18 cellular contexts compared by ENCODE assay signal in genomic region chr4:97662133-97662532, GRCh38.
DNase-seq lines count a peak whose midpoint lies in the region; ATAC-seq and TF ChIP-seq lines count a peak whose summit lies in the region.
"Had no signal": no experiment of that assay in that cellular context is flagged by ENCODE, and none has a peak within 500 bp of the region (broad histone marks: within the 10 kb centered on the region; RNA-seq: fewer than 3 reads in every experiment).

No MANE protein-coding gene starts in this region.

- TF ChIP-seq EP300 in SK-N-SH (IDR thresholded peaks at IDR 0.05; ENCODE audit: borderline replicate concordance in 1 of 2, low read depth in 1 of 2, low read length in 1 of 2), result peak in 1 of 2 experiments; percentile 66; a peak in 2 of 4 replicates

- no peak overlapping the region for H3K27ac Mint-ChIP-seq in activated T-cell treated with anti-CD3 and anti-CD28 coated beads, Interleukin-2, amount 50 U/mL, for 24 hours
- H3K27ac Mint-ChIP-seq: CD4-positive, alpha-beta memory T cell; GM23338; H9 had no signal

- 32% methylated on average over 2 of the region's 2 CpGs for WGBS in SK-N-SH (ENCODE audit: low lambda C conversion rate)

- peak overlapping the region in 1 of 2 experiments; percentile 73; a peak in 2 of 4 replicates for H3K27ac ChIP-seq in SK-N-SH (ENCODE audit: low read depth in 2 of 2, low read length in 1 of 2)
- no peak overlapping the region for H3K27ac ChIP-seq in foreskin keratinocyte
- H3K27ac ChIP-seq in effector memory CD4-positive, alpha-beta T cell (ENCODE audit: insufficient read depth, low read length, poor library complexity, severe bottlenecking), result no peak overlapping the region

- H3K4me3 ChIP-seq in SK-N-SH (ENCODE audit: low read depth in 2 of 2, low read length in 1 of 2) (no peak overlapping the region), adipocyte (ENCODE audit: low read length) (no peak overlapping the region)
- H3K4me3 ChIP-seq in effector memory CD4-positive, alpha-beta T cell (ENCODE audit: insufficient read depth, low read depth, low read length, poor library complexity, severe bottlenecking), result no peak overlapping the region
- H3K4me3 ChIP-seq: GM12878, GM23338 had no signal

- peak; percentile 23 for ATAC-seq in foreskin keratinocyte
- ATAC-seq: GM12878, GM23338, HCT116 had no signal

- no peaks in the 10 kb centered on the region for H3K9me2 ChIP-seq in SK-N-SH

- no peak overlapping the region for H2AFZ ChIP-seq in SK-N-SH (ENCODE audit: low read depth)
- H2AFZ ChIP-seq: GM23338 had no signal

- H3K36me3 ChIP-seq in SK-N-SH (replicated peaks in 1 of 2; ENCODE audit: control insufficient read depth in 1 of 2, insufficient read depth in 2 of 2, low read length in 1 of 2) (no peaks in the 10 kb centered on the region), adipocyte (ENCODE audit: control insufficient read depth, insufficient read depth, low read length, severe bottlenecking) (no peaks in the 10 kb centered on the region)
- H3K36me3 ChIP-seq in effector memory CD4-positive, alpha-beta T cell (ENCODE audit: control insufficient read depth, insufficient read depth, low read length), result no peaks in the 10 kb centered on the region

- H3K9me3 ChIP-seq in SK-N-SH (no peaks in the 10 kb centered on the region), adipocyte (ENCODE audit: control insufficient read depth, low read length) (peaks cover 2% of the 10 kb centered on the region)
- H3K9me3 ChIP-seq in effector memory CD4-positive, alpha-beta T cell (ENCODE audit: control insufficient read depth, low read length), result no peaks in the 10 kb centered on the region

- H3K4me1 ChIP-seq in SK-N-SH (ENCODE audit: control insufficient read depth in 1 of 2, insufficient read depth in 2 of 2, low read depth in 1 of 2, low read length in 1 of 2) (peaks cover 0 to 10% of the 10 kb centered on the region in 2 experiments; a peak in 1 of 4 replicates), adipocyte (ENCODE audit: control insufficient read depth, insufficient read depth, low read length) (no peaks in the 10 kb centered on the region), foreskin keratinocyte (no peaks in the 10 kb centered on the region)
- H3K4me1 ChIP-seq in effector memory CD4-positive, alpha-beta T cell (ENCODE audit: control insufficient read depth, insufficient read depth, low read length, poor library complexity, severe bottlenecking), result no peaks in the 10 kb centered on the region

- H3K9ac ChIP-seq in SK-N-SH (no peak overlapping the region), adipocyte (ENCODE audit: low read length) (no peak overlapping the region)

- TF ChIP-seq RAD21 in SK-N-SH (IDR thresholded peaks at IDR 0.05; ENCODE audit: low read length), result no peak

- H3K36me3 Mint-ChIP-seq in activated T-cell treated with anti-CD3 and anti-CD28 coated beads, Interleukin-2, amount 50 U/mL, for 24 hours (ENCODE audit: low read depth), result no peaks in the 10 kb centered on the region
- H3K36me3 Mint-ChIP-seq: CD4-positive, alpha-beta memory T cell had no signal

- H3K27me3 ChIP-seq in SK-N-SH (ENCODE audit: insufficient read depth), result no peaks in the 10 kb centered on the region
- no peaks in the 10 kb centered on the region for H3K27me3 ChIP-seq in adipocyte (replicated peaks; ENCODE audit: control insufficient read depth, insufficient read depth, low read length)
- no peaks in the 10 kb centered on the region for H3K27me3 ChIP-seq in foreskin keratinocyte
- H3K27me3 ChIP-seq in effector memory CD4-positive, alpha-beta T cell (replicated peaks; ENCODE audit: control insufficient read depth, insufficient read depth, low read length, poor library complexity, severe bottlenecking), result no peaks in the 10 kb centered on the region

- H3K79me2 ChIP-seq in SK-N-SH (ENCODE audit: insufficient read depth), result no peaks in the 10 kb centered on the region

- H3F3A ChIP-seq in SK-N-SH (replicated peaks; ENCODE audit: insufficient read depth), result no peaks in the 10 kb centered on the region

- H3K27me3 Mint-ChIP-seq in activated T-cell treated with anti-CD3 and anti-CD28 coated beads, Interleukin-2, amount 50 U/mL, for 24 hours, result no peaks in the 10 kb centered on the region
- H3K27me3 Mint-ChIP-seq: CD4-positive, alpha-beta memory T cell had no signal

- POLR2A ChIA-PET in SK-N-SH (lab: Yijun Ruan, JAX), result no interaction called here

- no peaks in the 10 kb centered on the region for H3K4me1 Mint-ChIP-seq in activated T-cell treated with anti-CD3 and anti-CD28 coated beads, Interleukin-2, amount 50 U/mL, for 24 hours (ENCODE audit: low read depth)
- H3K4me1 Mint-ChIP-seq: CD4-positive, alpha-beta memory T cell; GM23338; H9 had no signal

- TF ChIP-seq CTCF in SK-N-SH (IDR thresholded peaks at IDR 0.05), result no peak
- TF ChIP-seq CTCF in foreskin keratinocyte (conservative IDR thresholded peaks at IDR 0.05), result no peak

- H3K4me2 ChIP-seq in SK-N-SH, result no peak overlapping the region
- H3K4me2 ChIP-seq: GM23338 had no signal

- peaks cover 4% of the 10 kb centered on the region for H3K9me3 Mint-ChIP-seq in activated T-cell treated with anti-CD3 and anti-CD28 coated beads, Interleukin-2, amount 50 U/mL, for 24 hours

- CTCF ChIA-PET in SK-N-SH (lab: Yijun Ruan, JAX), result no interaction called here

- no peaks in the 10 kb centered on the region for H4K20me1 ChIP-seq in SK-N-SH (ENCODE audit: insufficient read depth)

- H3K4me3 Mint-ChIP-seq in activated T-cell treated with anti-CD3 and anti-CD28 coated beads, Interleukin-2, amount 50 U/mL, for 24 hours, result no peak overlapping the region
- H3K4me3 Mint-ChIP-seq: CD4-positive, alpha-beta memory T cell; GM23338; H9 had no signal

- peak; percentile 28 for DNase-seq in M059J (ENCODE audit: low read depth)
- DNase-seq in SK-N-SH, result no peak
- DNase-seq in adipocyte (ENCODE audit: low read depth), result peak; percentile 10
- peak; percentile 22 to 68 for DNase-seq in foreskin keratinocyte
- DNase-seq in effector memory CD4-positive, alpha-beta T cell, result no peak
- DNase-seq in NCI-H524 treated with DMSO at 0.1 percent for 48 hours (lab: John Stamatoyannopoulos, UW), result no peak
- no peak for DNase-seq in activated T-cell treated with anti-CD3 and anti-CD28 coated beads, Interleukin-2, amount 50 U/mL, for 24 hours
- DNase-seq in NCI-H2171 (lab: John Stamatoyannopoulos, UW), result no peak
- DNase-seq: C1 segment of cervical spinal cord; Calu3; CD4-positive, alpha-beta memory T cell; COR-L47; DMS53; DMS79 treated with DMSO at 0.1 percent for 48 hours; H9 had no signal

TF ChIP-seq in SK-N-SH, 30 proteins besides CTCF, POLR2A, EP300 and RAD21 (continues in another document):
- TF ChIP-seq MEF2A (IDR thresholded peaks at IDR 0.05; ENCODE audit: borderline replicate concordance, low read depth) (no peak), GABPA (IDR thresholded peaks at IDR 0.05; ENCODE audit: low read depth) (no peak), PBX3 (IDR thresholded peaks at IDR 0.05) (peak; percentile 60), RXRA (IDR thresholded peaks at IDR 0.05; ENCODE audit: borderline replicate concordance, low read depth) (0 out of 2 replicates have a peak, but pooled peaks have one; percentile 13), ZBTB33 (IDR thresholded peaks at IDR 0.05; ENCODE audit: borderline replicate concordance, low read depth) (no peak), NFIC (IDR thresholded peaks at IDR 0.05; ENCODE audit: borderline replicate concordance) (peak; percentile 36; the same call in 1 of the 2 replicates), MAX (IDR thresholded peaks at IDR 0.05; ENCODE audit: low read depth) (no peak)

Comparison
In these comparisons a context has a peak if more than half of its experiments do, and no peak if none do; other contexts are left out.
1. DNase-seq: peak in M059J (single experiment), adipocyte (single experiment) and foreskin keratinocyte (2 of 2); none in SK-N-SH (single experiment), effector memory CD4-positive, alpha-beta T cell (0 of 3), NCI-H524 treated with DMSO at 0.1 percent for 48 hours (single experiment), activated T-cell treated with anti-CD3 and anti-CD28 coated beads, Interleukin-2, amount 50 U/mL, for 24 hours (single experiment) and NCI-H2171 (single experiment).